19 cellular contexts compared by ENCODE assay signal in genomic region chr11:60964801-60965200, GRCh38. TPM values are rescaled to one million over a fixed set of nuclear protein-coding genes. Genes with fewer than 3 reads are reported as not detected.
A peak's percentile ranks its signal among the peaks of the same experiment; 100 is the strongest.
DNase-seq lines count a peak whose midpoint lies in the region; ATAC-seq and TF ChIP-seq lines count a peak whose summit lies in the region.
"Had no signal": no experiment of that assay in that cellular context is flagged by ENCODE, and none has a peak within 500 bp of the region (broad histone marks: within the 10 kb centered on the region; RNA-seq: fewer than 3 reads in every experiment).

No MANE protein-coding gene starts in this region.

- H3K9me3 ChIP-seq in neuronal stem cell (replicated peaks in 1 of 2; ENCODE audit: control insufficient read depth in 2 of 2, insufficient read depth in 1 of 2, low read depth in 1 of 2, low read length in 2 of 2) (peaks cover 0 to 2% of the 10 kb centered on the region in 2 donors), heart left ventricle (peaks cover 0 to 8% (median 0%) of the 10 kb centered on the region in 12 donors)

- no peak overlapping the region for H3K23ac ChIP-seq in neuronal stem cell (ENCODE audit: low read depth, low read length, poor library complexity)

- no peak for TF ChIP-seq POLR2A in heart left ventricle (IDR thresholded peaks at IDR 0.05)

- no peak overlapping the region for H3K4ac ChIP-seq in neuronal stem cell (ENCODE audit: low read length)

- H3K27ac ChIP-seq in neuronal stem cell (replicated peaks; ENCODE audit: low read length) = no peak overlapping the region
- H3K27ac ChIP-seq in heart left ventricle = no peak overlapping the region
- H3K27ac ChIP-seq: GM23248 had no signal

- DNase-seq in G401 (ENCODE audit: low spot score) (peak; percentile 61), NCI-H1694 (lab: John Stamatoyannopoulos, UW) (peak; percentile 61), cerebellum (ENCODE audit: low spot score) (peak; percentile 65), neuronal stem cell (ENCODE audit: low spot score) (no peak), heart left ventricle (no peak), NCI-H510A treated with DMSO at 0.1 percent for 48 hours (lab: John Stamatoyannopoulos, UW) (no peak)
- DNase-seq: Calu3; CD4-positive, alpha-beta memory T cell; COR-L47; DMS79; EL; GF-D8; GM23248; H7; HCEC 1CT had no signal

- no peak overlapping the region for H2AK5ac ChIP-seq in neuronal stem cell (ENCODE audit: low read depth, low read length)

- H3K27me3 ChIP-seq in neuronal stem cell (ENCODE audit: control insufficient read depth in 3 of 3, insufficient read depth in 3 of 3, low read depth in 1 of 3, low read length in 3 of 3) (peaks cover 0 to 24% (median 2%) of the 10 kb centered on the region in 3 experiments), heart left ventricle (peaks cover 0 to 15% (median 0%) of the 10 kb centered on the region in 9 donors)

- H2AFZ ChIP-seq in neuronal stem cell (ENCODE audit: low read length) = peak overlapping the region; percentile 15
- H2AFZ ChIP-seq: GM23248 had no signal

- H4K8ac ChIP-seq in neuronal stem cell (ENCODE audit: low read depth, low read length) = no peak overlapping the region

- H3K14ac ChIP-seq in neuronal stem cell (ENCODE audit: low read length) = no peak overlapping the region

- intact Hi-C loops in heart left ventricle (cut with DNase I) = loop anchor here in 1 of 10 donors (5.0 kb wide), 1 partner anchor 48 kb away; no protein-coding TSS in a partner anchor

- H3K9ac ChIP-seq in neuronal stem cell (ENCODE audit: low read depth, low read length, poor library complexity) = no peak overlapping the region
- H3K9ac ChIP-seq: GM23248 had no signal

- H3K4me1 ChIP-seq in neuronal stem cell (ENCODE audit: control insufficient read depth in 2 of 2, insufficient read depth in 1 of 2, low read depth in 1 of 2, low read length in 2 of 2) (no peaks in the 10 kb centered on the region), heart left ventricle (peaks cover 0 to 5% (median 0%) of the 10 kb centered on the region in 12 donors)

- no peaks in the 10 kb centered on the region for H3K79me1 ChIP-seq in neuronal stem cell (ENCODE audit: low read depth, low read length)

- in situ Hi-C loops in G401 (cut with HindIII; ENCODE audit: low sequenced_read_pairs) = no loop called here

- no peak for ATAC-seq in heart left ventricle

- H4K91ac ChIP-seq in neuronal stem cell (ENCODE audit: low read depth, low read length, poor library complexity) = no peak overlapping the region

- WGBS in neuronal stem cell (ENCODE audit: extremely low coverage in 2 of 2, insufficient read length in 2 of 2, insufficient replicate concordance in 1 of 2), 2 donors = no CpG with 5 or more reads among the region's 6 CpGs
- 80 to 87% (median 83%) methylated on average over 6 of the region's 6 CpGs for WGBS in heart left ventricle, 4 donors

- no peak overlapping the region for H2BK5ac ChIP-seq in neuronal stem cell (ENCODE audit: low read length)

- no peak overlapping the region for H2BK15ac ChIP-seq in neuronal stem cell (ENCODE audit: low read length)

- H3K4me2 ChIP-seq in neuronal stem cell (ENCODE audit: insufficient read depth, low read length, poor library complexity, severe bottlenecking) = no peak overlapping the region

- H3K18ac ChIP-seq in neuronal stem cell (ENCODE audit: low read length) = no peak overlapping the region

- H3K4me3 ChIP-seq in neuronal stem cell (ENCODE audit: low read length in 2 of 2) = no peak overlapping the region
- H3K4me3 ChIP-seq in heart left ventricle = no peak overlapping the region
- H3K4me3 ChIP-seq: GM23248 had no signal

- no peak overlapping the region for H2BK12ac ChIP-seq in neuronal stem cell (ENCODE audit: low read length)

- no peak overlapping the region for H2BK120ac ChIP-seq in neuronal stem cell (ENCODE audit: low read depth, low read length)

- TF ChIP-seq CTCF in heart left ventricle (IDR thresholded peaks at IDR 0.05) = no peak

- H3K36me3 ChIP-seq in neuronal stem cell (replicated peaks in 1 of 2; ENCODE audit: control insufficient read depth in 2 of 2, insufficient read depth in 2 of 2, low read length in 2 of 2) = no peaks in the 10 kb centered on the region
- H3K36me3 ChIP-seq in heart left ventricle = no peaks in the 10 kb centered on the region

RNA-seq across cellular contexts. Expression of gene CD6, which starts 6.7 kb away (rescaled TPM):
- total RNA-seq in G401 (2014; rRNA removed; shearing (Covaris generic)) = not detected in 2 replicates
- total RNA-seq in cerebellum = 0.27 TPM
- polyA plus RNA-seq in neuronal stem cell (2013, experiment 1 of 2) = 0.21 TPM
- polyA plus RNA-seq in neuronal stem cell (2013, experiment 2 of 2) = 0.24 TPM
- 1 to 10 TPM in 2 of 9 donors, under 1 TPM in 6, not detected in 1; 0.12 to 6.1 (median 0.40) TPM for total RNA-seq in heart left ventricle
- under 1 TPM; 0.08 to 0.19 TPM for polyA plus RNA-seq in heart left ventricle
- total RNA-seq: A172, A673, GM23248, H1, H7 had no signal
- polyA plus RNA-seq: BJ, GM23248 had no signal

RNA-seq across cellular contexts. Expression of gene SLC15A3, which starts 12.8 kb away (rescaled TPM):
- total RNA-seq in G401 (2014; rRNA removed; shearing (Covaris generic)) = 0.55 TPM in 1 of 2 replicates, not detected in the other
- total RNA-seq in cerebellum (3.3 TPM), heart left ventricle (10 to 100 TPM; 11.9 to 85.1 (median 19.1) TPM)
- 44.3 TPM for polyA plus RNA-seq in neuronal stem cell (2013, experiment 1 of 2)
- 45.8 TPM for polyA plus RNA-seq in neuronal stem cell (2013, experiment 2 of 2)
- 10 to 100 TPM; 14.8 to 26.4 TPM for polyA plus RNA-seq in heart left ventricle
- total RNA-seq: A673 had no signal

RNA-seq across cellular contexts. Expression of gene TMEM132A, which starts 40.5 kb away (rescaled TPM):
- 51.7 and 53.5 TPM in 2 replicates for total RNA-seq in G401 (2014; rRNA removed; shearing (Covaris generic))
- total RNA-seq in cerebellum (69.1 TPM), heart left ventricle (10 to 100 TPM in 2 of 9 donors, 1 to 10 TPM in 7; 3.1 to 16.1 (median 8.5) TPM)
- 90.5 TPM for polyA plus RNA-seq in neuronal stem cell (2013, experiment 1 of 2)
- 91.3 TPM for polyA plus RNA-seq in neuronal stem cell (2013, experiment 2 of 2)
- 1 to 10 TPM; 7.0 to 8.9 TPM for polyA plus RNA-seq in heart left ventricle
- polyA plus RNA-seq: CD4-positive, alpha-beta memory T cell had no signal

RNA-seq across cellular contexts. Expression of gene TMEM109, which starts 50.8 kb away (rescaled TPM):
- total RNA-seq in G401 (2014; rRNA removed; shearing (Covaris generic)) = 13.5 and 13.7 TPM in 2 replicates
- 7.3 TPM for total RNA-seq in cerebellum
- 64.1 TPM for polyA plus RNA-seq in neuronal stem cell (2013, experiment 1 of 2)
- 63.1 TPM for polyA plus RNA-seq in neuronal stem cell (2013, experiment 2 of 2)
- 100 to 1,000 TPM in 4 of 9 donors, 10 to 100 TPM in 5; 82.9 to 123 (median 96.3) TPM for total RNA-seq in heart left ventricle
- 100 to 1,000 TPM in 1 of 2 donors, 10 to 100 TPM in 1; 71.8 to 131 TPM for polyA plus RNA-seq in heart left ventricle

RNA-seq across cellular contexts. Expression of gene PRPF19, which starts 58.4 kb away (rescaled TPM):
- total RNA-seq in G401 (2014; rRNA removed; shearing (Covaris generic)) = 121 and 165 TPM in 2 replicates
- total RNA-seq in cerebellum = 48.2 TPM
- 80.3 TPM for polyA plus RNA-seq in neuronal stem cell (2013, experiment 1 of 2)
- polyA plus RNA-seq in neuronal stem cell (2013, experiment 2 of 2) = 77.6 TPM
- 10 to 100 TPM; 30.8 to 72.0 (median 40.8) TPM for total RNA-seq in heart left ventricle
- 10 to 100 TPM; 35.5 to 62.2 TPM for polyA plus RNA-seq in heart left ventricle

Comparison
In these comparisons a context has a peak if more than half of its experiments do, and no peak if none do; other contexts are left out.
1. DNase-seq: peak in G401 (single experiment), NCI-H1694 (single experiment) and cerebellum (single experiment); none in neuronal stem cell (single experiment), heart left ventricle (0 of 5) and NCI-H510A treated with DMSO at 0.1 percent for 48 hours (single experiment).